ENCODE assay signal across 20 cellular contexts in the genomic region with DNA sequence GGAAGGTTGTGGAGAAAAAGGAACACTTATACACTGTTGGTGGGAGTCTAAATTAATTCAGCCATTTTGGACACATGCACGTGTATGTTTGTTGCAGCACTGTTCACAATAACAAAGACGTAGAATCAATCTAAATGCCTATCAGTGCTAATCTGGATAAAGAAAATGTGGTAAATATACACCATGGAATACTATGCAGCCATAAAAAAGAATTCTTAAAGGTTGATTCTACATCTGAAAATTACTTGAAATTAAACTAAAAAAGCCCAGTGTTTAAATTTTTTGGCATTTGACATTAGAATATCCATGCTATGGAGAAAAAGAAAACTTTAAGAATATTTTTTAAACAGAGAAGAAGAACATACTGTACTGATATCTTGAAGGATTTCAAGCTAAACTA.
DNase-seq lines count a peak whose midpoint lies in the region; ATAC-seq, FAIRE-seq and TF ChIP-seq lines count a peak whose summit lies in the region.
"Had no signal": no experiment of that assay in that cellular context is flagged by ENCODE, and none has a peak within 500 bp of the region (broad histone marks: within the 10 kb centered on the region; RNA-seq: fewer than 3 reads in every experiment).

No MANE protein-coding gene starts in this region.

- peaks cover 4% of the 10 kb centered on the region for H3K4me1 Mint-ChIP-seq in astrocyte (ENCODE audit: low read depth, unreplicated experiment)
- no peaks in the 10 kb centered on the region for H3K4me1 Mint-ChIP-seq in endothelial cell (ENCODE audit: unreplicated experiment)
- H3K4me1 Mint-ChIP-seq: B cell had no signal

- H3K4me2 ChIP-seq in HepG2 (ENCODE audit: low read depth, low read length) = no peak overlapping the region
- no peak overlapping the region for H3K4me2 ChIP-seq in astrocyte (ENCODE audit: low read length)
- H3K4me2 ChIP-seq: A549; BLaER1 treated with 17β-estradiol and CSF1 and Interleukin-3, amounts not matched to agents 10 nM and 100 nM had no signal

- H4K20me1 ChIP-seq in HepG2 (ENCODE audit: insufficient read depth, low read length) = no peaks in the 10 kb centered on the region
- peaks cover 64% of the 10 kb centered on the region for H4K20me1 ChIP-seq in astrocyte (ENCODE audit: insufficient read depth, low read length)

- no peak for DNase-seq in HepG2 (ENCODE audit: low spot score)
- DNase-seq in right lobe of liver = no peak
- DNase-seq in astrocyte (ENCODE audit: low read depth) = no peak
- no peak for DNase-seq in endothelial cell (ENCODE audit: low spot score)
- DNase-seq in RCC 7860 (ENCODE audit: low spot score) = no peak
- no peak for DNase-seq in stimulated activated CD8-positive, alpha-beta memory T cell treated with anti-CD3 and anti-CD28 coated beads, Interleukin-4, amount 100 ng/mL, for 48 hours
- DNase-seq: AML-193; Caco-2; Calu3; CD4-positive, alpha-beta T cell; CD8-positive, alpha-beta T cell; DMS79 treated with DMSO at 0.1 percent for 48 hours; GF-D8 had no signal

- CTCF ChIA-PET in HepG2 (lab: Yijun Ruan, JAX; ENCODE audit: low intra/inter-chr PET ratio, low total read pairs) = no interaction called here

- H3K36me3 Mint-ChIP-seq in astrocyte (ENCODE audit: low read depth, unreplicated experiment) (peaks cover 11% of the 10 kb centered on the region), endothelial cell (ENCODE audit: low read depth, unreplicated experiment) (no peaks in the 10 kb centered on the region)

- H3K27me3 Mint-ChIP-seq in astrocyte (ENCODE audit: low read depth, unreplicated experiment) = no peaks in the 10 kb centered on the region
- no peaks in the 10 kb centered on the region for H3K27me3 Mint-ChIP-seq in endothelial cell (ENCODE audit: unreplicated experiment)
- H3K27me3 Mint-ChIP-seq: B cell; CD4-positive, alpha-beta T cell had no signal

- H3K27ac Mint-ChIP-seq in astrocyte (ENCODE audit: unreplicated experiment) (no peak overlapping the region), endothelial cell (ENCODE audit: unreplicated experiment) (no peak overlapping the region)
- H3K27ac Mint-ChIP-seq: B cell; CD4-positive, alpha-beta T cell; CD8-positive, alpha-beta T cell had no signal

- H3K36me3 ChIP-seq in HepG2 (replicated peaks in 1 of 2; ENCODE audit: control insufficient read depth in 1 of 2, insufficient read depth in 2 of 2, low read length in 2 of 2) (0 out of 5 replicates have a peak, but pooled peaks cover 0 to 3% of the 10 kb centered on the region in 2 experiments), right lobe of liver (no peaks in the 10 kb centered on the region), astrocyte (ENCODE audit: insufficient read depth, low read length) (peaks cover 4% of the 10 kb centered on the region)

- in situ Hi-C loops in HepG2 (cut with HindIII; ENCODE audit: extremely low pct_ligation_motif_present, low pct_unique_long_range_greater_than_20kb) = no loop called here

- H3K9me3 Mint-ChIP-seq in astrocyte (ENCODE audit: unreplicated experiment) = no peaks in the 10 kb centered on the region
- no peaks in the 10 kb centered on the region for H3K9me3 Mint-ChIP-seq in endothelial cell (ENCODE audit: unreplicated experiment)
- H3K9me3 Mint-ChIP-seq: CD4-positive, alpha-beta T cell had no signal

- H3K9me3 ChIP-seq in HepG2 (ENCODE audit: low read length) = no peaks in the 10 kb centered on the region
- H3K9me3 ChIP-seq in right lobe of liver = no peaks in the 10 kb centered on the region
- no peaks in the 10 kb centered on the region for H3K9me3 ChIP-seq in astrocyte (ENCODE audit: insufficient read depth, low read depth, low read length)
- H3K9me3 ChIP-seq: A549; BLaER1 treated with 17β-estradiol and CSF1 and Interleukin-3, amounts not matched to agents 10 nM and 100 nM; Caco-2 had no signal

- H2AFZ ChIP-seq in HepG2 (ENCODE audit: low read length) = no peak overlapping the region
- no peak overlapping the region for H2AFZ ChIP-seq in astrocyte (ENCODE audit: low read depth, low read length)

- TF ChIP-seq EP300 in HepG2 (IDR thresholded peaks at IDR 0.05; ENCODE audit: low read depth in 2 of 2, low read length in 2 of 2) (no peak), HepG2 (CRISPR knock-in tag; IDR thresholded peaks at IDR 0.05; ENCODE audit: borderline replicate concordance) (no peak)

- TF ChIP-seq CTCF in HepG2 (CRISPR knock-in tag; IDR thresholded peaks at IDR 0.05) (no peak), right lobe of liver (IDR thresholded peaks at IDR 0.05) (no peak), astrocyte (IDR thresholded peaks at IDR 0.05; ENCODE audit: insufficient read depth, low read depth, low read length) (no peak), endothelial cell (IDR thresholded peaks at IDR 0.05; ENCODE audit: unreplicated experiment) (no peak)

- ATAC-seq in HepG2 (no peak), right lobe of liver (no peak)
- ATAC-seq: A549; CD8-positive, alpha-beta T cell had no signal

- FAIRE-seq in HepG2 (lab: Jason Lieb, UNC) = peak; percentile 18
- peak; percentile 5 for FAIRE-seq in astrocyte (lab: Jason Lieb, UNC)
- no peak for FAIRE-seq in RCC 7860 (lab: Jason Lieb, UNC)
- FAIRE-seq: A549, G401.6, GM12891 had no signal

- no peaks in the 10 kb centered on the region for H3K27me3 ChIP-seq in HepG2 (ENCODE audit: control insufficient read depth in 1 of 2, insufficient read depth in 2 of 2, low read length in 2 of 2)
- no peaks in the 10 kb centered on the region for H3K27me3 ChIP-seq in right lobe of liver
- no peaks in the 10 kb centered on the region for H3K27me3 ChIP-seq in astrocyte (ENCODE audit: insufficient read depth, low read length)
- H3K27me3 ChIP-seq: BLaER1 treated with 17β-estradiol and CSF1 and Interleukin-3, amounts not matched to agents 10 nM and 100 nM had no signal

- no peak for TF ChIP-seq RAD21 in HepG2 (CRISPR knock-in tag; IDR thresholded peaks at IDR 0.05)

- no peaks in the 10 kb centered on the region for H3K4me1 ChIP-seq in HepG2 (ENCODE audit: insufficient read depth, low read length)
- H3K4me1 ChIP-seq in right lobe of liver = no peaks in the 10 kb centered on the region
- no peaks in the 10 kb centered on the region for H3K4me1 ChIP-seq in astrocyte (ENCODE audit: insufficient read depth, low read length)
- H3K4me1 ChIP-seq: A549, Caco-2 had no signal

- H3K27ac ChIP-seq in HepG2 (ENCODE audit: extremely low read length, insufficient read depth, low read length) (no peak overlapping the region), right lobe of liver (no peak overlapping the region), astrocyte (ENCODE audit: low read depth, low read length) (no peak overlapping the region)
- H3K27ac ChIP-seq: 22Rv1; A549; BLaER1 treated with 17β-estradiol and CSF1 and Interleukin-3, amounts not matched to agents 10 nM and 100 nM; C4-2B had no signal

- POLR2A ChIA-PET in HepG2 (lab: Yijun Ruan, JAX) = no interaction called here

- H3K4me3 ChIP-seq in HepG2 (replicated peaks in 1 of 3; ENCODE audit: insufficient read depth in 1 of 3, low read depth in 2 of 3, low read length in 3 of 3) (no peak overlapping the region), right lobe of liver (no peak overlapping the region), astrocyte (ENCODE audit: insufficient read depth, low read depth, low read length) (no peak overlapping the region)
- H3K4me3 ChIP-seq: A549; BLaER1 treated with 17β-estradiol and CSF1 and Interleukin-3, amounts not matched to agents 10 nM and 100 nM had no signal

- no TSS peak for BruUV-seq in HepG2 (replicated peaks; lab: Mats Ljungman, UMichigan)

- H3K4me3 Mint-ChIP-seq in astrocyte (ENCODE audit: unreplicated experiment) (no peak overlapping the region), endothelial cell (ENCODE audit: unreplicated experiment) (peak overlapping the region; percentile 1)
- H3K4me3 Mint-ChIP-seq: B cell; CD4-positive, alpha-beta T cell; CD8-positive, alpha-beta T cell had no signal

- intact Hi-C loops in HepG2 (cut with micrococcal nuclease; ENCODE audit: unreplicated experiment) (no loop called here), right lobe of liver (cut with DNase I) (no loop called here)

- no peaks in the 10 kb centered on the region for H3K79me2 ChIP-seq in HepG2 (ENCODE audit: insufficient read depth, low read length)
- peaks cover 78% of the 10 kb centered on the region for H3K79me2 ChIP-seq in astrocyte (ENCODE audit: insufficient read depth, low read length)

- WGBS in HepG2 (ENCODE audit: low lambda C conversion rate) = 93% methylated on average over 2 of the region's 2 CpGs
- WGBS in right lobe of liver (ENCODE audit: insufficient coverage, low coverage, low lambda C conversion rate, missing lambda C conversion rate) = 97% methylated on average over 2 of the region's 2 CpGs

- H3K9ac ChIP-seq in HepG2 (ENCODE audit: insufficient read depth, low read depth, low read length) (no peak overlapping the region), astrocyte (ENCODE audit: low read length) (no peak overlapping the region)
- H3K9ac ChIP-seq: BLaER1 treated with 17β-estradiol and CSF1 and Interleukin-3, amounts not matched to agents 10 nM and 100 nM had no signal

- TF ChIP-seq POLR2A in HepG2 (IDR thresholded peaks at IDR 0.05; ENCODE audit: insufficient read depth in 1 of 2, low read depth in 2 of 2, low read length in 2 of 2) (no peak), right lobe of liver (IDR thresholded peaks at IDR 0.05) (no peak)

TF ChIP-seq in HepG2, 621 proteins besides CTCF, POLR2A, EP300 and RAD21 (continues in another document):
- TF ChIP-seq, protein P1, sequence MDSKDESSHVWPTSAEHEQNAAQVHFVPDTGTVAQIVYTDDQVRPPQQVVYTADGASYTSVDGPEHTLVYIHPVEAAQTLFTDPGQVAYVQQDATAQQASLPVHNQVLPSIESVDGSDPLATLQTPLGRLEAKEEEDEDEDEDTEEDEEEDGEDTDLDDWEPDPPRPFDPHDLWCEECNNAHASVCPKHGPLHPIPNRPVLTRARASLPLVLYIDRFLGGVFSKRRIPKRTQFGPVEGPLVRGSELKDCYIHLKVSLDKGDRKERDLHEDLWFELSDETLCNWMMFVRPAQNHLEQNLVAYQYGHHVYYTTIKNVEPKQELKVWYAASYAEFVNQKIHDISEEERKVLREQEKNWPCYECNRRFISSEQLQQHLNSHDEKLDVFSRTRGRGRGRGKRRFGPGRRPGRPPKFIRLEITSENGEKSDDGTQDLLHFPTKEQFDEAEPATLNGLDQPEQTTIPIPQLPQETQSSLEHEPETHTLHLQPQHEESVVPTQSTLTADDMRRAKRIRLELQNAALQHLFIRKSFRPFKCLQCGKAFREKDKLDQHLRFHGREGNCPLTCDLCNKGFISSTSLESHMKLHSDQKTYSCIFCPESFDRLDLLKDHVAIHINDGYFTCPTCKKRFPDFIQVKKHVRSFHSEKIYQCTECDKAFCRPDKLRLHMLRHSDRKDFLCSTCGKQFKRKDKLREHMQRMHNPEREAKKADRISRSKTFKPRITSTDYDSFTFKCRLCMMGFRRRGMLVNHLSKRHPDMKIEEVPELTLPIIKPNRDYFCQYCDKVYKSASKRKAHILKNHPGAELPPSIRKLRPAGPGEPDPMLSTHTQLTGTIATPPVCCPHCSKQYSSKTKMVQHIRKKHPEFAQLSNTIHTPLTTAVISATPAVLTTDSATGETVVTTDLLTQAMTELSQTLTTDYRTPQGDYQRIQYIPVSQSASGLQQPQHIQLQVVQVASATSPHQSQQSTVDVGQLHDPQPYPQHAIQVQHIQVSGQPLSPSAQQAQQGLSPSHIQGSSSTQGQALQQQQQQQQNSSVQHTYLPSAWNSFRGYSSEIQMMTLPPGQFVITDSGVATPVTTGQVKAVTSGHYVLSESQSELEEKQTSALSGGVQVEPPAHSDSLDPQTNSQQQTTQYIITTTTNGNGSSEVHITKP (CRISPR knock-in tag; IDR thresholded peaks at IDR 0.05; ENCODE audit: low read depth) = no peak
